In the genomic region with DNA sequence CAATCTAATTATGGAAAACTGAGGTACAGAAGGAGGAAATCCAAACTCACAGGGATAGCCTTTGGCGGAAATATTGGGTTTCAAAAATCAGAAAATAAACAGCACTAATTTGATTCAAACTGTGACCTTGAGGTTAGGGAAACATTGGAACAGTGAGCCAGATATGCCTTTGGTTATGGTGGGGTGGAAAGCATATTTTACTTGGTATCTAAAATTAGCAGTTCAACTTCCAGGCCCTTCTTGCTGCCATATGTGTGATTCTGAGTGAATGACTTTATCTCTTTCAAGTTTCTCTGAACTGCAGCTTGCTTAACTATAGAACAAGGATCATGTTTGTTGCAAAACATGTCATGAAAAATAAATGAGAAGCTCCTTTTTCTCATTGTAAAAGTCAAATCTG, we compare ENCODE assay signal across 23 cellular contexts.
A peak's percentile ranks its signal among the peaks of the same experiment; 100 is the strongest.
DNase-seq lines count a peak whose midpoint lies in the region; ATAC-seq, FAIRE-seq and TF ChIP-seq lines count a peak whose summit lies in the region.
"Had no signal": no experiment of that assay in that cellular context is flagged by ENCODE, and none has a peak within 500 bp of the region (broad histone marks: within the 10 kb centered on the region; RNA-seq: fewer than 3 reads in every experiment).

No MANE protein-coding gene starts in this region.

- FAIRE-seq in endometrium (lab: Jason Lieb, UNC), result peak; percentile 93
- FAIRE-seq: A549, G401.6, GM12892 had no signal

- DNase-seq in EH (ENCODE audit: low read depth), result peak; percentile 27
- peak; percentile 71 for DNase-seq in RPMI7951 (ENCODE audit: low read depth)
- peak; percentile 49 to 71 for DNase-seq in foreskin fibroblast
- DNase-seq in CD1c-positive myeloid dendritic cell (ENCODE audit: extremely low spot score), result no peak
- DNase-seq in SKM-1 treated with dmso at 0.1 percent for 144 hours (lab: John Stamatoyannopoulos, UW; ENCODE audit: unreplicated experiment), result no peak
- DNase-seq: 8988T; ACHN; AML-193; BE2C; Calu3; CD4-positive, alpha-beta memory T cell; COR-L47; DMS53; DMS79 treated with DMSO at 0.1 percent for 48 hours; H9 had no signal

- no peak for ATAC-seq in GM21825 (IDR thresholded peaks at IDR 0.05; ENCODE audit: unreplicated experiment)
- ATAC-seq: A549, HCT116 had no signal

- TF ChIP-seq CTCF in foreskin fibroblast (IDR thresholded peaks at IDR 0.05; ENCODE audit: low read depth, low read length), result no peak

- H3K4me3 ChIP-seq in foreskin fibroblast (ENCODE audit: low read depth in 1 of 2, low read length in 2 of 2), result no peak overlapping the region
- H3K4me3 ChIP-seq: A549; BLaER1 treated with 17β-estradiol and CSF1 and Interleukin-3, amounts not matched to agents 10 nM and 100 nM; GM23338 had no signal

Comparison
In these comparisons a context has a peak if more than half of its experiments do, and no peak if none do; other contexts are left out.
1. DNase-seq: peak in EH (single experiment), RPMI7951 (single experiment) and foreskin fibroblast (2 of 2); none in CD1c-positive myeloid dendritic cell (single experiment) and SKM-1 treated with dmso at 0.1 percent for 144 hours (single experiment).